In genomic region chr6:95081949-95082348, GRCh38 we compare ENCODE assay signal across 11 cellular contexts.
"Had no signal": no experiment of that assay in that cellular context is flagged by ENCODE, and none has a peak within 500 bp of the region (broad histone marks: within the 10 kb centered on the region; RNA-seq: fewer than 3 reads in every experiment).

No MANE protein-coding gene starts in this region.

- H3K4me3 ChIP-seq: GM23248, GM23338, HAP-1 had no signal

- FAIRE-seq: H1, H54 had no signal

- H3K4me2 ChIP-seq: GM23338 had no signal

- H3K27ac ChIP-seq: GM23248 had no signal

- H2AFZ ChIP-seq: GM23248, GM23338 had no signal

- H3K36me3 ChIP-seq: HAP-1 had no signal

- ATAC-seq: GM23338, HCT116 had no signal

- H3K9me3 ChIP-seq: HAP-1 had no signal

- DNase-seq: GM23248, GOT3, H7, H9, HCEC 1CT, HFFc6 had no signal

- H3K9ac ChIP-seq: GM23248 had no signal
